25 cellular contexts compared by ENCODE assay signal in the genomic region with DNA sequence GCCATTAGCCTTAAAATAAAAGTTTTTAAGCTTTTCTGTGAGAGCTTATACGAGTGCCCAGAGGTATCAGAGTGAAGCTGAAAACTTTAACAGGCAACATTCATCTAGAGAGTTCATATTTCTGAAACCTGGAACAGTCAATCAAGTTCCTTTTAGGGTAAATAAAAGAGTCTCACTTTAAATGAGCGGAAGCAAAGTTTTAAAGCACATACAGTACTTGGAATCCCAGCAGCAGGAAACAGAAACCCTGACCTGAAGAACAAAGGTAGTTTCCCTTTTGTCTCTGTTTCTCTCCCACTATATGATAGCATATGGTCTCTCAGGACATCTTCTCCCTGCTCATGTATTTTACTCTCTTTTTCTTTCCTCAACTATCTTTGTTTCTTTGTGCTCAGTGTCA.
"Had no signal": no experiment of that assay in that cellular context is flagged by ENCODE, and none has a peak within 500 bp of the region (broad histone marks: within the 10 kb centered on the region; RNA-seq: fewer than 3 reads in every experiment).

No MANE protein-coding gene starts in this region.

- H3K4me3 ChIP-seq: adrenal gland, esophagus muscularis mucosa, heart left ventricle, right atrium auricular region, vagina had no signal

- H3K27ac Mint-ChIP-seq: activated naive CD4-positive, alpha-beta T cell treated with anti-CD3 and anti-CD28 coated beads, Interleukin-2, amount 50 U/mL, for 72 hours; dendritic cell treated with granulocyte-macrophage colony-stimulating factor and Interleukin-4, amounts not matched to agents 40 ng/mL and 50 ng/mL, for 4 days; endodermal cell; immature natural killer cell; mesothelial cell of epicardium; naive thymus-derived CD4-positive, alpha-beta T cell; stimulated activated naive CD8-positive, alpha-beta T cell treated with anti-CD3 and anti-CD28 coated beads, Interleukin-15, Interleukin-2, amounts not matched to agents 100 ng/mL and 50 ng/mL, for 24 hours; type B pancreatic cell had no signal

- H3K4me1 ChIP-seq: adrenal gland, esophagus muscularis mucosa, foreskin keratinocyte, heart left ventricle, right atrium auricular region, vagina had no signal

- DNase-seq: activated CD4-positive, alpha-beta T cell treated with anti-CD3 and anti-CD28 coated beads for 4 hours; activated CD8-positive, alpha-beta memory T cell treated with anti-CD3 and anti-CD28 coated beads, Interleukin-2, amount 50 U/mL, for 4 hours; activated gamma-delta T cell treated with Interleukin-2 at 50 U/mL for 16 hours; activated T-cell treated with anti-CD3 and anti-CD28 coated beads, Interleukin-2, amount 50 U/mL, for 1 hour; adrenal gland; caudate nucleus; endodermal cell; foreskin keratinocyte; heart left ventricle; hypothalamus; immature natural killer cell; kidney; naive thymus-derived CD4-positive, alpha-beta T cell; stimulated activated CD4-positive, alpha-beta T cell treated with anti-CD3 and anti-CD28 coated beads, Interleukin-2, amount 100 ng/mL, for 48 hours; substantia nigra; T-helper 9 cell had no signal

- H3K4me1 Mint-ChIP-seq: endodermal cell, immature natural killer cell had no signal

- H3K36me3 Mint-ChIP-seq: activated naive CD4-positive, alpha-beta T cell treated with anti-CD3 and anti-CD28 coated beads, Interleukin-2, amount 50 U/mL, for 72 hours; immature natural killer cell; mesothelial cell of epicardium; type B pancreatic cell had no signal

- H3K27me3 ChIP-seq: esophagus muscularis mucosa, foreskin keratinocyte, right atrium auricular region, vagina had no signal

- H3K36me3 ChIP-seq: adrenal gland, esophagus muscularis mucosa, heart left ventricle, right atrium auricular region, vagina had no signal

- ATAC-seq: foreskin keratinocyte; heart left ventricle; naive thymus-derived CD4-positive, alpha-beta T cell had no signal

- H3K27ac ChIP-seq: adrenal gland, esophagus muscularis mucosa, foreskin keratinocyte, heart left ventricle, right atrium auricular region, vagina, VCaP had no signal

- H3K9me3 Mint-ChIP-seq: activated naive CD4-positive, alpha-beta T cell treated with anti-CD3 and anti-CD28 coated beads, Interleukin-2, amount 50 U/mL, for 72 hours; dendritic cell treated with granulocyte-macrophage colony-stimulating factor and Interleukin-4, amounts not matched to agents 40 ng/mL and 50 ng/mL, for 4 days; immature natural killer cell; naive thymus-derived CD4-positive, alpha-beta T cell; stimulated activated naive CD8-positive, alpha-beta T cell treated with anti-CD3 and anti-CD28 coated beads, Interleukin-15, Interleukin-2, amounts not matched to agents 100 ng/mL and 50 ng/mL, for 24 hours; type B pancreatic cell had no signal

- H3K9me3 ChIP-seq: adrenal gland, esophagus muscularis mucosa, heart left ventricle, right atrium auricular region, vagina had no signal

- H3K4me3 Mint-ChIP-seq: dendritic cell treated with granulocyte-macrophage colony-stimulating factor and Interleukin-4, amounts not matched to agents 40 ng/mL and 50 ng/mL, for 4 days; endodermal cell; immature natural killer cell; mesothelial cell of epicardium; naive thymus-derived CD4-positive, alpha-beta T cell; stimulated activated naive CD8-positive, alpha-beta T cell treated with anti-CD3 and anti-CD28 coated beads, Interleukin-15, Interleukin-2, amounts not matched to agents 100 ng/mL and 50 ng/mL, for 24 hours; type B pancreatic cell had no signal

- H3K27me3 Mint-ChIP-seq: stimulated activated naive CD8-positive, alpha-beta T cell treated with anti-CD3 and anti-CD28 coated beads, Interleukin-15, Interleukin-2, amounts not matched to agents 100 ng/mL and 50 ng/mL, for 24 hours; type B pancreatic cell had no signal
